In the genomic region with DNA sequence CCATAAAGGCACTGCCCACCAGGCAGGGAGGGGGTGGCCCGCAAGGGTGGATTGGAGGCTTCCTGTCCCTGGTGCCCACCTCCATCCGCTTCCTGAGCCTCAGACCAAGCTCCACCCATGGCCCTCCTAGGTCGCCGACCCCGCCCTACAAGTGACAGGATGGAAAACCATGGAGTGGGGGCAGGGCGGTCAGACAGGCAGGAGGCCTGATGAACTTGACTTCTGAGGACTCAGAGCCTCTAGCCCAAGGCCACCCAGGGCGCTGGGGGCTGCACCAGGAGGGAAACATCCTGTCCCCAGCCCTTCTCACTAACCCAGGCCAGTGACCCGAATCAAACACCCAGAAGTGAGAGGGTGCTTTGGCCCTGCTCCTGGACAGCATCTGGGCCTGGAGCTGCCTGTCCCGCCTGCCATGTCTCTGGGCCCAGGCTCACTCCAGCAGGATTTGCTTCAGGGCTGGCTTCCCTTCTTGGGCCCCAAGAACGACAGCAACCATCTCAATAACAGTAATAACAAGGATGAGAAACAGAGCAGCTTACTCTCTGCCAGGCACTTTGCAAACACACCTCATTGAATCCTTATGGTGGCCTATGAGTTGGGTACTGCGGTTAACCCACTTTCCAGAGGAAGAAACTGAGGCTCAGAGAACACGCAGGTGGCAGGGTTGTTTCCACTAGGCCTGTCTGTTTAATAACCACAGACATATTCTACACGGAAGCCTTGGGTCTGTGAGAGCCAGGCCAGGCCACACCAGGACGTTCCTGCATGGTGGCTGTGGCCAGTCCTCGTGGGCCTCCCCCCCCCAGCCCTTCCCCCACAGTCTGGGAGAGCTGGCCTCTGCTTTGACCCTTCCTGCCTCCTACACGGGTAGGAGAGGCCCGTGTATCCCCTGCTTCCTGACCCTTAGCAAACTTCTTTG, we compare ENCODE assay signal across 8 cellular contexts. TPM values are rescaled to one million over a fixed set of nuclear protein-coding genes. Genes with fewer than 3 reads are reported as not detected.
DNase-seq lines count a peak whose midpoint lies in the region; ATAC-seq and TF ChIP-seq lines count a peak whose summit lies in the region.

No MANE protein-coding gene starts in this region.

- H3K4me2 ChIP-seq in GM23248 (ENCODE audit: unreplicated experiment) = no peak overlapping the region

- WGBS in GM23248 (ENCODE audit: low coverage in 1 of 2, low lambda C conversion rate in 2 of 2, missing lambda C conversion rate in 2 of 2), 2 experiments = 47 to 49% methylated on average over 14 to 17 of the region's 17 CpGs

- peak; percentile 72 for ATAC-seq in mucosa of descending colon
- ATAC-seq in stimulated activated naive CD8-positive, alpha-beta T cell treated with anti-CD3 and anti-CD28 coated beads, Interleukin-15, Interleukin-2, amounts not matched to agents 100 U/mL and 50 U/mL, for 24 hours = peak; percentile 60
- ATAC-seq in HG02840 (IDR thresholded peaks at IDR 0.05; ENCODE audit: low FRiP score, unreplicated experiment) = no peak
- no peak for ATAC-seq in HG02852 (IDR thresholded peaks at IDR 0.05; ENCODE audit: unreplicated experiment)
- ATAC-seq in GM18867 (IDR thresholded peaks at IDR 0.05; ENCODE audit: unreplicated experiment) = no peak

- intact Hi-C loops in mucosa of descending colon (cut with DNase I, micrococcal nuclease) = no loop called here

- peak overlapping the region; percentile 1; the same call in 1 of the 2 replicates for H3K9ac ChIP-seq in GM23248

- peaks cover 9% of the 10 kb centered on the region; the same call in 1 of the 2 replicates for H3F3A ChIP-seq in GM23248 (ENCODE audit: insufficient read depth)

- H3K79me2 ChIP-seq in GM23248 (ENCODE audit: insufficient read depth) = no peaks in the 10 kb centered on the region

- H3K9me3 ChIP-seq in GM23248 (ENCODE audit: low read depth) = no peaks in the 10 kb centered on the region
- no peaks in the 10 kb centered on the region for H3K9me3 ChIP-seq in mucosa of descending colon

- H3K27ac ChIP-seq in GM23248 = peak overlapping the region; percentile 25; the same call in 1 of the 2 replicates

- no peaks in the 10 kb centered on the region for H4K20me1 ChIP-seq in GM23248 (ENCODE audit: insufficient read depth)

- no peak for TF ChIP-seq CTCF in mucosa of descending colon (IDR thresholded peaks at IDR 0.05)

- no peaks in the 10 kb centered on the region for H3K9me2 ChIP-seq in GM23248 (ENCODE audit: insufficient read depth)

- H3K4me1 ChIP-seq in GM23248 (ENCODE audit: insufficient read depth) (peaks cover 32% of the 10 kb centered on the region), mucosa of descending colon (ENCODE audit: low read depth) (peaks cover 72% of the 10 kb centered on the region)

- in situ Hi-C loops in GM23248 (cut with MboI) = no loop called here

- H3K4me3 ChIP-seq in GM23248 = no peak overlapping the region
- no peak overlapping the region for H3K4me3 ChIP-seq in mucosa of descending colon

- H3K27me3 ChIP-seq in GM23248 (replicated peaks; ENCODE audit: insufficient read depth) = no peaks in the 10 kb centered on the region

- peak; percentile 36 for DNase-seq in GM23248
- peak; percentile 30 to 86 (median 48) for DNase-seq in T-helper 1 cell
- peak; percentile 54 for DNase-seq in central memory CD4-positive, alpha-beta T cell
- DNase-seq in mucosa of descending colon = peak; percentile 94 to 96 (median 96)
- peak; percentile 96 for DNase-seq in stimulated activated naive CD8-positive, alpha-beta T cell treated with anti-CD3 and anti-CD28 coated beads, Interleukin-15, Interleukin-2, amounts not matched to agents 100 U/mL and 50 U/mL, for 24 hours

- H3K36me3 ChIP-seq in GM23248 (ENCODE audit: low read depth) = no peaks in the 10 kb centered on the region
- H3K36me3 ChIP-seq in mucosa of descending colon (ENCODE audit: low read depth) = no peaks in the 10 kb centered on the region

- H2AFZ ChIP-seq in GM23248 = peak overlapping the region; percentile 20; the same call in 1 of the 2 replicates

RNA-seq across cellular contexts. Expression of a gene that starts 4.4 kb away (rescaled TPM):
- 78.8 and 88.0 TPM in 2 replicates for total RNA-seq in GM23248 (2014; rRNA removed; shearing (Covaris generic))
- 81.1 and 82.0 TPM in 2 replicates for polyA plus RNA-seq in GM23248 (2016; fragmentation: Nextera tagmentation; extraction: Ambion mirVana)
- 100 to 1,000 TPM; 121 to 266 (median 175) TPM for total RNA-seq in mucosa of descending colon

RNA-seq across cellular contexts. Expression of a gene that starts 13.0 kb away (rescaled TPM):
- 45.5 and 61.0 TPM in 2 replicates for total RNA-seq in GM23248 (2014; rRNA removed; shearing (Covaris generic))
- 33.7 and 40.1 TPM in 2 replicates for polyA plus RNA-seq in GM23248 (2016; fragmentation: Nextera tagmentation; extraction: Ambion mirVana)
- 10 to 100 TPM; 31.0 to 39.2 (median 37.2) TPM for total RNA-seq in mucosa of descending colon

RNA-seq across cellular contexts. Expression of a gene that starts 26.3 kb away (rescaled TPM):
- 51.8 and 52.9 TPM in 2 replicates for total RNA-seq in GM23248 (2014; rRNA removed; shearing (Covaris generic))
- polyA plus RNA-seq in GM23248 (2016; fragmentation: Nextera tagmentation; extraction: Ambion mirVana) = 157 and 159 TPM in 2 replicates
- total RNA-seq in mucosa of descending colon = 100 to 1,000 TPM in 2 of 3 donors, 10 to 100 TPM in 1; 66.7 to 157 (median 106) TPM

RNA-seq across cellular contexts. Expression of a gene that starts 26.8 kb away (rescaled TPM):
- 5.5 and 16.6 TPM in 2 replicates for total RNA-seq in GM23248 (2014; rRNA removed; shearing (Covaris generic))
- polyA plus RNA-seq in GM23248 (2016; fragmentation: Nextera tagmentation; extraction: Ambion mirVana) = 8.8 and 9.4 TPM in 2 replicates
- total RNA-seq in mucosa of descending colon = 1 to 10 TPM in 2 of 3 donors, under 1 TPM in 1; 0.58 to 1.9 (median 1.1) TPM

RNA-seq across cellular contexts. Expression of a gene that starts 33.8 kb away (rescaled TPM):
- total RNA-seq in GM23248 (2014; rRNA removed; shearing (Covaris generic)) = 27.0 and 33.3 TPM in 2 replicates
- 62.8 and 66.5 TPM in 2 replicates for polyA plus RNA-seq in GM23248 (2016; fragmentation: Nextera tagmentation; extraction: Ambion mirVana)
- 10 to 100 TPM; 23.0 to 30.4 (median 29.4) TPM for total RNA-seq in mucosa of descending colon

Comparison
In these comparisons a context has a peak if more than half of its experiments do, and no peak if none do; other contexts are left out.
1. DNase-seq: peak in every context shown above with its lines; median percentile 96 in mucosa of descending colon; 96 in stimulated activated naive CD8-positive, alpha-beta T cell treated with anti-CD3 and anti-CD28 coated beads, Interleukin-15, Interleukin-2, amounts not matched to agents 100 U/mL and 50 U/mL, for 24 hours; 54 in central memory CD4-positive, alpha-beta T cell; 48 in T-helper 1 cell; 36 in GM23248.
2. ATAC-seq: peak in mucosa of descending colon (single experiment) and stimulated activated naive CD8-positive, alpha-beta T cell treated with anti-CD3 and anti-CD28 coated beads, Interleukin-15, Interleukin-2, amounts not matched to agents 100 U/mL and 50 U/mL, for 24 hours (single experiment); none in HG02840 (single experiment), HG02852 (single experiment) and GM18867 (single experiment).